ENCODE assay signal across 8 cellular contexts in genomic region chr13:106568225-106569003, GRCh38. TPM values are rescaled to one million over a fixed set of nuclear protein-coding genes. Genes with fewer than 3 reads are reported as not detected.
A peak's percentile ranks its signal among the peaks of the same experiment; 100 is the strongest.
DNase-seq lines count a peak whose midpoint lies in the region; ATAC-seq, FAIRE-seq and TF ChIP-seq lines count a peak whose summit lies in the region.

No MANE protein-coding gene starts in this region.

- H3K36me3 ChIP-seq in ES-I3 (ENCODE audit: insufficient read depth, low read length) (no peaks in the 10 kb centered on the region), adipocyte (ENCODE audit: control insufficient read depth, insufficient read depth, low read length, severe bottlenecking) (no peaks in the 10 kb centered on the region), kidney (ENCODE audit: control insufficient read depth in 1 of 2, insufficient read depth in 2 of 2, low read length in 2 of 2) (no peaks in the 10 kb centered on the region), thymus (ENCODE audit: control insufficient read depth, insufficient read depth) (no peaks in the 10 kb centered on the region)

- no peak for DNase-seq in adipocyte (ENCODE audit: low read depth)
- DNase-seq in kidney: no peak
- no peak for DNase-seq in NCI-H2227 treated with DMSO at 0.1 percent for 48 hours (lab: John Stamatoyannopoulos, UW)
- DNase-seq in GM03348 (ENCODE audit: low spot score): no peak

- peak overlapping the region; percentile 82 for H3K9ac ChIP-seq in ES-I3 (ENCODE audit: low read depth, low read length)
- peak overlapping the region; percentile 98 for H3K9ac ChIP-seq in adipocyte (ENCODE audit: low read length)
- H3K9ac ChIP-seq in kidney (ENCODE audit: low read length in 2 of 2): peak overlapping the region; percentile 35 to 87

- peak; percentile 77 for FAIRE-seq in kidney (lab: Jason Lieb, UNC)

- H3K27me3 ChIP-seq in adipocyte (replicated peaks; ENCODE audit: control insufficient read depth, insufficient read depth, low read length) (no peaks in the 10 kb centered on the region), thymus (ENCODE audit: control insufficient read depth, insufficient read depth) (no peaks in the 10 kb centered on the region)

- ATAC-seq in GM21381 (IDR thresholded peaks at IDR 0.05; ENCODE audit: unreplicated experiment) (peak; percentile 28), HG03575 (IDR thresholded peaks at IDR 0.05; ENCODE audit: extremely low read depth, insufficient number of reproducible peaks, low FRiP score, unreplicated experiment) (peak; percentile 65)

- peak overlapping the region; percentile 95 for H3K4me3 ChIP-seq in adipocyte (ENCODE audit: low read length)
- peak overlapping the region; percentile 50 to 89 for H3K4me3 ChIP-seq in kidney (ENCODE audit: low read length in 2 of 2)
- peak overlapping the region; percentile 78 for H3K4me3 ChIP-seq in thymus (ENCODE audit: low read length)

- TF ChIP-seq CTCF in kidney (IDR thresholded peaks at IDR 0.05; ENCODE audit: borderline replicate concordance, extremely low read depth, insufficient read depth): no peak

- H3K4me1 ChIP-seq in ES-I3 (ENCODE audit: insufficient read depth, low read length) (peaks cover 29% of the 10 kb centered on the region), adipocyte (ENCODE audit: control insufficient read depth, insufficient read depth, low read length) (peaks cover 23% of the 10 kb centered on the region), kidney (ENCODE audit: control insufficient read depth in 1 of 2, insufficient read depth in 1 of 2, low read depth in 1 of 2, low read length in 2 of 2) (peaks cover 9 to 17% of the 10 kb centered on the region in 2 donors), thymus (ENCODE audit: control insufficient read depth, insufficient read depth, low read length) (peaks cover 15% of the 10 kb centered on the region)

- H3K9me3 ChIP-seq in ES-I3 (ENCODE audit: control insufficient read depth, insufficient read depth, low read length) (no peaks in the 10 kb centered on the region), adipocyte (ENCODE audit: control insufficient read depth, low read length) (no peaks in the 10 kb centered on the region), kidney (ENCODE audit: control insufficient read depth in 1 of 2, low read length in 2 of 2) (no peaks in the 10 kb centered on the region), thymus (ENCODE audit: control insufficient read depth) (no peaks in the 10 kb centered on the region)

- H3K27ac ChIP-seq in kidney (ENCODE audit: low read depth in 2 of 2, low read length in 2 of 2) (no peak overlapping the region), thymus (ENCODE audit: low read depth) (no peak overlapping the region)

- WGBS in thymus: 18% methylated on average over 19 of the region's 19 CpGs

- intact Hi-C loops in kidney (cut with DNase I): no loop called here

RNA-seq across cellular contexts. Expression of gene ARGLU1, which starts 0.5 kb away (rescaled TPM):
- 86.7 TPM for total RNA-seq in kidney
- polyA plus RNA-seq in kidney (ENCODE audit: insufficient read depth, low read depth, low replicate concordance) (39.0 TPM), thymus (268 TPM)

RNA-seq across cellular contexts. Expression of gene EFNB2, which starts 33.0 kb away (rescaled TPM):
- 32.8 TPM for total RNA-seq in kidney
- polyA plus RNA-seq in kidney (ENCODE audit: insufficient read depth, low read depth, low replicate concordance) (12.7 TPM), thymus (17.1 TPM)
